Comparison of ENCODE assay signal across 8 cellular contexts in the genomic region with DNA sequence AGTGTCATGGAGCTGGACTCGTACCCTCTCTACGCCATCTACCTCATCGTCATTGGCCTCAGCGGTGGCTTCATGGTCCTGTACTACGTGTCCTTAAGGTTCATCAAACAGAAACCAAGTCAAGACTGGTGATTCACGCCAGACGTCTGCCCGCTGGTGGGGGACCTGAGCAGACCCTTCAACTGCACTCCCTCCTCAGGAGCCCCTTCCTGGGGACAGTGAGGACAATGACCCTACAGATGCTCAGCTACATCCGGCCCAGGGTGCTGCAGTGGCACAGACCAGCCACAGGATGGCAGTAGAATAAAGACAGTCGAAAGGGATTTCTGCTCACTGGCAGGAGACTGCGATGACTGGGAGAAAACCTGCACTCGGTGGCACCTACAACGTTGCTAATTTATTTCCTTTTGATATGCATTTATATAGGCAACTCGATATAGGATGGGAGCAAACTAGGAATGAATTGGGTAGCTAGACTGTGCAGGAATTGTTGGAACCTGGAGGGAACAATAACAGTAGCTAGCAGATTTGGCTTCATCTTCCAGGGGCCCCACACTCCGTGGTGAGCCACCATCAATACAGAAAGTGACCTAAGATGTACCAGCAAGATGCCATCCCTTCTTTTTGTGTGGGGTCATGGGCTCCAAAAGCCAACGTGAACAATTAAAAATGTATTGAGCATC. TPM values are rescaled to one million over a fixed set of nuclear protein-coding genes. Genes with fewer than 3 reads are reported as not detected.
DNase-seq lines count a peak whose midpoint lies in the region; ATAC-seq and TF ChIP-seq lines count a peak whose summit lies in the region.

No MANE protein-coding gene starts in this region.

- H3K4me1 Mint-ChIP-seq in naive B cell = peaks cover 0 to 9% (median 5%) of the 10 kb centered on the region in 3 donors

- H3K4me3 Mint-ChIP-seq in naive B cell = no peak overlapping the region

- TF ChIP-seq POLR2A in erythroblast (IDR thresholded peaks at IDR 0.05; ENCODE audit: low read length) = no peak

- ATAC-seq in GM19035 (IDR thresholded peaks at IDR 0.05; ENCODE audit: unreplicated experiment) (peak; percentile 84), naive B cell (ENCODE audit: low read depth in 2 of 2) (peak; percentile 30 to 51)

- H3K36me3 Mint-ChIP-seq in naive B cell = no peaks in the 10 kb centered on the region

- no peaks in the 10 kb centered on the region for H3K9me3 Mint-ChIP-seq in naive B cell

- H3K27ac Mint-ChIP-seq in naive B cell = no peak overlapping the region

- peaks cover 22 to 33% (median 23%) of the 10 kb centered on the region in 3 donors for H3K27me3 Mint-ChIP-seq in naive B cell

- peak; percentile 74 for DNase-seq in Ammon's horn (ENCODE audit: low spot score)
- DNase-seq in HT1080 (ENCODE audit: low read depth) = peak; percentile 48
- peak; percentile 29 for DNase-seq in NOMO-1 treated with DMSO at 0.1 percent for 48 hours (lab: John Stamatoyannopoulos, UW; ENCODE audit: unreplicated experiment)
- peak; percentile 59 for DNase-seq in activated CD8-positive, alpha-beta memory T cell treated with anti-CD3 and anti-CD28 coated beads, Interleukin-2, amount 50 U/mL, for 4 hours
- peak; percentile 66 to 82 for DNase-seq in erythroblast (lab: John Stamatoyannopoulos, UW)
- DNase-seq in naive B cell = peak; percentile 5
- peak in 5 of 6 experiments; percentile 10 to 41 (median 24) for DNase-seq in stimulated activated naive CD4-positive, alpha-beta T cell (lab: John Stamatoyannopoulos, UW)

RNA-seq across cellular contexts. Expression of a gene that starts 39.2 kb away (rescaled TPM):
- total RNA-seq in HT1080 (2014; rRNA removed; shearing (Covaris generic)) = not detected in 2 replicates
- not detected in 2 replicates for polyA plus RNA-seq in HT1080 (2015; cell fraction: cytosol; rRNA removed)
- polyA plus RNA-seq in HT1080 (2015; cell fraction: nucleus; rRNA removed) = not detected in 2 replicates
- polyA plus RNA-seq in naive B cell (ENCODE audit: low read depth in 6 of 6) = under 1 TPM in 2 of 6 donors, not detected in 4; 0.05 to 0.12 TPM

RNA-seq across cellular contexts. Expression of a gene that starts 39.3 kb away (rescaled TPM):
- total RNA-seq in HT1080 (2014; rRNA removed; shearing (Covaris generic)) = not detected in 2 replicates
- not detected in 2 replicates for polyA plus RNA-seq in HT1080 (2015; cell fraction: cytosol; rRNA removed)
- polyA plus RNA-seq in HT1080 (2015; cell fraction: nucleus; rRNA removed) = not detected in 2 replicates
- not detected for polyA plus RNA-seq in naive B cell (ENCODE audit: low read depth in 6 of 6)

Comparison
In these comparisons a context has a peak if more than half of its experiments do, and no peak if none do; other contexts are left out.
1. Peak in every context shown above with its lines: DNase-seq and ATAC-seq.
2. DNase-seq: peak in every context shown above with its lines; median percentile 74 in Ammon's horn; 74 in erythroblast; 59 in activated CD8-positive, alpha-beta memory T cell treated with anti-CD3 and anti-CD28 coated beads, Interleukin-2, amount 50 U/mL, for 4 hours; 48 in HT1080; 29 in NOMO-1 treated with DMSO at 0.1 percent for 48 hours; 24 in stimulated activated naive CD4-positive, alpha-beta T cell; 5 in naive B cell.